In genomic region chr4:158656439-158656838, GRCh38 we compare ENCODE assay signal across 16 cellular contexts.
"Had no signal": no experiment of that assay in that cellular context is flagged by ENCODE, and none has a peak within 500 bp of the region (broad histone marks: within the 10 kb centered on the region; RNA-seq: fewer than 3 reads in every experiment).

No MANE protein-coding gene starts in this region.

- H3K9ac ChIP-seq: parathyroid adenoma had no signal

- H3K27me3 ChIP-seq: esophagus squamous epithelium, right lobe of liver, tibial artery, upper lobe of left lung, uterus had no signal

- H3K9me3 Mint-ChIP-seq: effector memory CD8-positive, alpha-beta T cell; natural killer cell; stimulated activated effector memory CD8-positive, alpha-beta T cell treated with anti-CD3 and anti-CD28 coated beads, Interleukin-12 subunit alpha, Interleukin-12 subunit beta, amount 100 ng/mL, for 72 hours had no signal

- DNase-seq: effector memory CD8-positive, alpha-beta T cell; esophagus squamous epithelium; foreskin fibroblast; mammary epithelial cell; natural killer cell; right lobe of liver; stimulated activated CD4-positive, alpha-beta T cell treated with anti-CD3 and anti-CD28 coated beads, Interleukin-4, amount 100 ng/mL, for 1 hour; stimulated activated CD8-positive, alpha-beta memory T cell treated with anti-CD3 and anti-CD28 coated beads, Interleukin-4, amount 100 ng/mL, for 48 hours; stimulated activated naive CD8-positive, alpha-beta T cell treated with anti-CD3 and anti-CD28 coated beads, Interleukin-15, Interleukin-2, amounts not matched to agents 100 U/mL and 50 U/mL, for 24 hours; tibial artery; upper lobe of left lung; uterus had no signal

- H2AFZ ChIP-seq: parathyroid adenoma had no signal

- H3K4me1 ChIP-seq: parathyroid adenoma, prostate gland, right lobe of liver, upper lobe of left lung, uterus had no signal

- ATAC-seq: effector memory CD8-positive, alpha-beta T cell; left lobe of liver; natural killer cell; right lobe of liver; stimulated activated effector memory CD8-positive, alpha-beta T cell treated with anti-CD3 and anti-CD28 coated beads, Interleukin-12 subunit alpha, Interleukin-12 subunit beta, amount 100 ng/mL, for 72 hours; stimulated activated naive CD8-positive, alpha-beta T cell treated with anti-CD3 and anti-CD28 coated beads, Interleukin-15, Interleukin-2, amounts not matched to agents 100 U/mL and 50 U/mL, for 24 hours had no signal

- H3K4me3 Mint-ChIP-seq: effector memory CD8-positive, alpha-beta T cell; natural killer cell; stimulated activated effector memory CD8-positive, alpha-beta T cell treated with anti-CD3 and anti-CD28 coated beads, Interleukin-12 subunit alpha, Interleukin-12 subunit beta, amount 100 ng/mL, for 72 hours had no signal

- H3K4me1 Mint-ChIP-seq: stimulated activated effector memory CD8-positive, alpha-beta T cell treated with anti-CD3 and anti-CD28 coated beads, Interleukin-12 subunit alpha, Interleukin-12 subunit beta, amount 100 ng/mL, for 72 hours had no signal

- H3K27ac ChIP-seq: esophagus squamous epithelium, parathyroid adenoma, prostate gland, right lobe of liver, tibial artery, upper lobe of left lung, uterus had no signal

- H3K36me3 Mint-ChIP-seq: natural killer cell; stimulated activated effector memory CD8-positive, alpha-beta T cell treated with anti-CD3 and anti-CD28 coated beads, Interleukin-12 subunit alpha, Interleukin-12 subunit beta, amount 100 ng/mL, for 72 hours had no signal

- H3K9me3 ChIP-seq: esophagus squamous epithelium, prostate gland, right lobe of liver, tibial artery, upper lobe of left lung, uterus had no signal

- H3K36me3 ChIP-seq: esophagus squamous epithelium, prostate gland, right lobe of liver, tibial artery, upper lobe of left lung, uterus had no signal

- H3K4me3 ChIP-seq: esophagus squamous epithelium, prostate gland, right lobe of liver, tibial artery, upper lobe of left lung, uterus had no signal

- H3K27ac Mint-ChIP-seq: effector memory CD8-positive, alpha-beta T cell; natural killer cell; stimulated activated effector memory CD8-positive, alpha-beta T cell treated with anti-CD3 and anti-CD28 coated beads, Interleukin-12 subunit alpha, Interleukin-12 subunit beta, amount 100 ng/mL, for 72 hours had no signal
